Comparison of ENCODE assay signal across 19 cellular contexts in genomic region chr2:50181212-50181611, GRCh38.
DNase-seq lines count a peak whose midpoint lies in the region; ATAC-seq, FAIRE-seq and TF ChIP-seq lines count a peak whose summit lies in the region.
"Had no signal": no experiment of that assay in that cellular context is flagged by ENCODE, and none has a peak within 500 bp of the region (broad histone marks: within the 10 kb centered on the region; RNA-seq: fewer than 3 reads in every experiment).

No MANE protein-coding gene starts in this region.

- 48 to 59% methylated on average over 2 of the region's 2 CpGs for WGBS in pancreas, 2 donors

- intact Hi-C loops in A673 (cut with micrococcal nuclease; ENCODE audit: unreplicated experiment), result no loop called here
- intact Hi-C loops in pancreas (cut with DNase I), result no loop called here

- H3K36me3 ChIP-seq in A673 (ENCODE audit: insufficient read depth, low read length, poor library complexity, severe bottlenecking), result no peaks in the 10 kb centered on the region
- H3K36me3 ChIP-seq in HEK293 (ENCODE audit: control insufficient read depth in 2 of 2, insufficient read depth in 1 of 2, low read length in 2 of 2), result no peaks in the 10 kb centered on the region
- no peaks in the 10 kb centered on the region for H3K36me3 ChIP-seq in pancreas
- H3K36me3 ChIP-seq: Peyer's patch had no signal

- BruUV-seq in A673 (replicated peaks; lab: Mats Ljungman, UMichigan), result no TSS peak

- H3K4me3 ChIP-seq in A673 (ENCODE audit: low read depth, low read length, poor library complexity, severe bottlenecking), result no peak overlapping the region
- no peak overlapping the region for H3K4me3 ChIP-seq in HEK293 (ENCODE audit: low read depth, low read length)
- no peak overlapping the region for H3K4me3 ChIP-seq in astrocyte of the spinal cord (ENCODE audit: low read depth, low read length)
- no peak overlapping the region for H3K4me3 ChIP-seq in pancreas
- H3K4me3 ChIP-seq: Peyer's patch had no signal

- no peak for FAIRE-seq in pancreas (lab: Jason Lieb, UNC)
- FAIRE-seq: H1 had no signal

- no peak for TF ChIP-seq CTCF in A673 (conservative IDR thresholded peaks at IDR 0.05; ENCODE audit: low read depth, low read length)
- no peak for TF ChIP-seq CTCF in HEK293 (tag by site-specific recombination; IDR thresholded peaks at IDR 0.05)
- TF ChIP-seq CTCF in astrocyte of the spinal cord (IDR thresholded peaks at IDR 0.05; ENCODE audit: low read depth, low read length), result no peak
- TF ChIP-seq CTCF in pancreas (IDR thresholded peaks at IDR 0.05), result no peak
- no peak for TF ChIP-seq CTCF in GM10266 (IDR thresholded peaks at IDR 0.05; ENCODE audit: control insufficient read depth, insufficient read depth, low read depth, missing control alignments)

- H3K27me3 ChIP-seq in A673 (replicated peaks; ENCODE audit: insufficient read depth, low read depth, low read length, poor library complexity) (peaks cover 7% of the 10 kb centered on the region), pancreas (no peaks in the 10 kb centered on the region)
- H3K27me3 ChIP-seq: Peyer's patch had no signal

- H3K4me1 ChIP-seq in A673 (ENCODE audit: insufficient read depth, low read length, poor library complexity, severe bottlenecking) (no peaks in the 10 kb centered on the region), HEK293 (ENCODE audit: control insufficient read depth, insufficient read depth, low read length) (no peaks in the 10 kb centered on the region), pancreas (no peaks in the 10 kb centered on the region)
- H3K4me1 ChIP-seq: Peyer's patch had no signal

- peak; percentile 3 for DNase-seq in A673 (ENCODE audit: low spot score)
- peak; percentile 0 for DNase-seq in astrocyte of the spinal cord (ENCODE audit: low read depth, low spot score)
- peak; percentile 8 for DNase-seq in kidney glomerular epithelial cell (lab: John Stamatoyannopoulos, UW)
- DNase-seq in pancreas, result no peak
- no peak for DNase-seq in GM10266 (ENCODE audit: extremely low spot score)
- DNase-seq: CD4-positive, alpha-beta memory T cell; DND-41; GDM1; MV-4-11; NCI-H1436 treated with DMSO at 0.1 percent for 48 hours; NCI-H2107; NCI-H226; NCI-H69; Peyer's patch; SHP77 treated with DMSO at 0.1 percent for 48 hours had no signal

- ATAC-seq in GM21723 (IDR thresholded peaks at IDR 0.05; ENCODE audit: unreplicated experiment) (no peak), HG03342 (IDR thresholded peaks at IDR 0.05; ENCODE audit: unreplicated experiment) (no peak), pancreas (no peak)

- CTCF ChIA-PET in A673 (lab: Charles Lee), result no interaction called here
- CTCF ChIA-PET in HEK293 (lab: Yijun Ruan, JAX), result interaction anchor here (0.6 kb wide), 1 partner anchor 63 kb away, joined by 4 read pairs; no protein-coding TSS in a partner anchor

- POLR2A ChIA-PET in A673 (lab: Charles Lee; ENCODE audit: low non-redundant PET), result no interaction called here
- POLR2A ChIA-PET in HEK293 (lab: Yijun Ruan, JAX), result no interaction called here

- H3K27ac ChIP-seq in A673 (ENCODE audit: low read depth, low read length, poor library complexity, severe bottlenecking) (no peak overlapping the region), HEK293 (ENCODE audit: extremely low read depth, low read depth, low read length) (no peak overlapping the region), pancreas (no peak overlapping the region)
- H3K27ac ChIP-seq: Peyer's patch had no signal

- in situ Hi-C loops in astrocyte of the spinal cord (cut with HindIII; ENCODE audit: low sequenced_read_pairs), result no loop called here

- no peaks in the 10 kb centered on the region for H3K9me3 ChIP-seq in A673 (ENCODE audit: low read depth, low read length, poor library complexity, severe bottlenecking)
- no peaks in the 10 kb centered on the region for H3K9me3 ChIP-seq in HEK293 (ENCODE audit: control insufficient read depth, insufficient read depth, low read depth, low read length)
- no peaks in the 10 kb centered on the region for H3K9me3 ChIP-seq in pancreas
- H3K9me3 ChIP-seq: Peyer's patch had no signal

TF ChIP-seq in HEK293, 187 proteins besides CTCF, POLR2A, EP300 and RAD21:
- TF ChIP-seq REST (tag by site-specific recombination; IDR thresholded peaks at IDR 0.05) (peak; percentile 73), SP3 (tag by site-specific recombination; IDR thresholded peaks at IDR 0.05) (no peak)

Comparison
In these comparisons a context has a peak if more than half of its experiments do, and no peak if none do; other contexts are left out.
1. DNase-seq: peak in A673 (single experiment), astrocyte of the spinal cord (single experiment) and kidney glomerular epithelial cell (single experiment); none in pancreas (0 of 6) and GM10266 (single experiment).